Comparison of ENCODE assay signal across 1 cellular context in genomic region chr9:130682490-130683121, GRCh38.
TF ChIP-seq lines count a peak whose summit lies in the region.

No MANE protein-coding gene starts in this region.

TF ChIP-seq in K562, 482 proteins besides CTCF, POLR2A, EP300 and RAD21 (continued from another document):
- TF ChIP-seq KDM2B (CRISPR knock-in tag; IDR thresholded peaks at IDR 0.05) = peak; percentile 71; the same call in 1 of the 2 replicates
- TF ChIP-seq CC2D1A (IDR thresholded peaks at IDR 0.05) = peak; percentile 69; the same call in 1 of the 2 replicates
- no peak for TF ChIP-seq HDGF (IDR thresholded peaks at IDR 0.05)
- TF ChIP-seq DLX4 (CRISPR knock-in tag; IDR thresholded peaks at IDR 0.05) = no peak
- no peak for TF ChIP-seq USF2 (CRISPR knock-in tag; IDR thresholded peaks at IDR 0.05)
- no peak for TF ChIP-seq PURB (CRISPR knock-in tag; IDR thresholded peaks at IDR 0.05; ENCODE audit: low read depth)
- TF ChIP-seq PCBP1 (IDR thresholded peaks at IDR 0.05; ENCODE audit: low read depth, low read length, poor library complexity, severe bottlenecking) = no peak
- no peak for TF ChIP-seq ZNF717 (CRISPR knock-in tag; IDR thresholded peaks at IDR 0.05)
- no peak for TF ChIP-seq PTBP1 (IDR thresholded peaks at IDR 0.05; ENCODE audit: low read depth, low read length)
- TF ChIP-seq HMG20A (CRISPR knock-in tag; conservative IDR thresholded peaks at IDR 0.05) = no peak
- no peak for TF ChIP-seq U2AF1 (optimal IDR thresholded peaks at IDR 0.05; ENCODE audit: low read depth, low read length)
- TF ChIP-seq, protein P1, sequence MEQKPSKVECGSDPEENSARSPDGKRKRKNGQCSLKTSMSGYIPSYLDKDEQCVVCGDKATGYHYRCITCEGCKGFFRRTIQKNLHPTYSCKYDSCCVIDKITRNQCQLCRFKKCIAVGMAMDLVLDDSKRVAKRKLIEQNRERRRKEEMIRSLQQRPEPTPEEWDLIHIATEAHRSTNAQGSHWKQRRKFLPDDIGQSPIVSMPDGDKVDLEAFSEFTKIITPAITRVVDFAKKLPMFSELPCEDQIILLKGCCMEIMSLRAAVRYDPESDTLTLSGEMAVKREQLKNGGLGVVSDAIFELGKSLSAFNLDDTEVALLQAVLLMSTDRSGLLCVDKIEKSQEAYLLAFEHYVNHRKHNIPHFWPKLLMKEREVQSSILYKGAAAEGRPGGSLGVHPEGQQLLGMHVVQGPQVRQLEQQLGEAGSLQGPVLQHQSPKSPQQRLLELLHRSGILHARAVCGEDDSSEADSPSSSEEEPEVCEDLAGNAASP (IDR thresholded peaks at IDR 0.05) = no peak
- TF ChIP-seq ZNF311 (CRISPR knock-in tag; IDR thresholded peaks at IDR 0.05) = no peak
- TF ChIP-seq SMC3 (conservative IDR thresholded peaks at IDR 0.05; ENCODE audit: insufficient read depth, low read depth, low read length) = peak; percentile 92
- TF ChIP-seq ZNF133 (CRISPR knock-in tag; IDR thresholded peaks at IDR 0.05) = no peak
- TF ChIP-seq, protein P2, sequence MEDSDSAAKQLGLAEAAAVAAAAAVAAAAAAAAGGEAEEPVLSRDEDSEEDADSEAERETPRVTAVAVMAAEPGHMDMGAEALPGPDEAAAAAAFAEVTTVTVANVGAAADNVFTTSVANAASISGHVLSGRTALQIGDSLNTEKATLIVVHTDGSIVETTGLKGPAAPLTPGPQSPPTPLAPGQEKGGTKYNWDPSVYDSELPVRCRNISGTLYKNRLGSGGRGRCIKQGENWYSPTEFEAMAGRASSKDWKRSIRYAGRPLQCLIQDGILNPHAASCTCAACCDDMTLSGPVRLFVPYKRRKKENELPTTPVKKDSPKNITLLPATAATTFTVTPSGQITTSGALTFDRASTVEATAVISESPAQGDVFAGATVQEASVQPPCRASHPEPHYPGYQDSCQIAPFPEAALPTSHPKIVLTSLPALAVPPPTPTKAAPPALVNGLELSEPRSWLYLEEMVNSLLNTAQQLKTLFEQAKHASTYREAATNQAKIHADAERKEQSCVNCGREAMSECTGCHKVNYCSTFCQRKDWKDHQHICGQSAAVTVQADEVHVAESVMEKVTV (CRISPR knock-in tag; IDR thresholded peaks at IDR 0.05) = peak; percentile 94
- peak in 1 of 3 experiments; percentile 51; a peak in 1 of 6 replicates for TF ChIP-seq ZBTB11 (CRISPR knock-in tag; IDR thresholded peaks at IDR 0.05)
- no peak for TF ChIP-seq ADNP (tag; IDR thresholded peaks at IDR 0.05)
- TF ChIP-seq HNRNPL (IDR thresholded peaks at IDR 0.05; ENCODE audit: low read depth, low read length) = peak; percentile 47; the same call in 1 of the 2 replicates
- no peak for TF ChIP-seq PHTF2 (CRISPR knock-in tag; IDR thresholded peaks at IDR 0.05)
- no peak for TF ChIP-seq L3MBTL2 (IDR thresholded peaks at IDR 0.05)
- TF ChIP-seq ZNF140 (CRISPR knock-in tag; IDR thresholded peaks at IDR 0.05) = no peak
- TF ChIP-seq HOXB6 (CRISPR knock-in tag; IDR thresholded peaks at IDR 0.05; ENCODE audit: borderline replicate concordance) = no peak
- peak; percentile 14; the same call in 1 of the 2 replicates for TF ChIP-seq CTBP1 (IDR thresholded peaks at IDR 0.05; ENCODE audit: borderline replicate concordance)
- peak in 1 of 2 experiments; percentile 50; a peak in 1 of 4 replicates for TF ChIP-seq MAZ (CRISPR knock-in tag; conservative IDR thresholded peaks at IDR 0.05 in 1 of 2, IDR thresholded peaks at IDR 0.05 in 1 of 2)
- TF ChIP-seq RBM17 (IDR thresholded peaks at IDR 0.05; ENCODE audit: borderline replicate concordance, low read depth, low read length) = no peak
- no peak for TF ChIP-seq CREB3 (tag; conservative IDR thresholded peaks at IDR 0.05; ENCODE audit: low read depth)
- TF ChIP-seq KLF16 (IDR thresholded peaks at IDR 0.05) = peak; percentile 27; the same call in 1 of the 2 replicates
- TF ChIP-seq HCFC1 (IDR thresholded peaks at IDR 0.05; ENCODE audit: low read depth, low read length) = no peak
- 0 out of 2 replicates have a peak, but pooled peaks have one; percentile 35 for TF ChIP-seq MYC (IDR thresholded peaks at IDR 0.05; ENCODE audit: low read depth, low read length)
- no peak for TF ChIP-seq MYC (CRISPR knock-in tag; IDR thresholded peaks at IDR 0.05; ENCODE audit: borderline replicate concordance, low read depth)
